Comparison of ENCODE assay signal across 8 cellular contexts in genomic region chr12:48681416-48681737, GRCh38. TPM values are rescaled to one million over a fixed set of nuclear protein-coding genes. Genes with fewer than 3 reads are reported as not detected.
DNase-seq lines count a peak whose midpoint lies in the region; ATAC-seq and TF ChIP-seq lines count a peak whose summit lies in the region.

No MANE protein-coding gene starts in this region.

- under 1% methylated on average over 13 of the region's 13 CpGs for WGBS in prostate gland

- POLR2A ChIA-PET in A673 (lab: Charles Lee; ENCODE audit: low non-redundant PET) (interaction anchor here (0.7 kb wide), 1 partner anchor 45 kb away, joined by 21 read pairs; no protein-coding TSS in a partner anchor), WTC11 (lab: Charles Lee) (interaction anchor here (1.3 to 1.5 kb wide), 2 partner anchors 9 to 32 kb away, joined by 4 to 8 read pairs; no protein-coding TSS in a partner anchor)

- TF ChIP-seq CTCF in A673 (conservative IDR thresholded peaks at IDR 0.05; ENCODE audit: low read depth, low read length) (no peak), GM20000 (IDR thresholded peaks at IDR 0.05; ENCODE audit: extremely low read depth, missing control alignments) (no peak), WTC11 (IDR thresholded peaks at IDR 0.05) (no peak), prostate gland (IDR thresholded peaks at IDR 0.05) (no peak)

- TSS peak; percentile 35 for BruUV-seq in A673 (replicated peaks; lab: Mats Ljungman, UMichigan)

- TF ChIP-seq POLR2A in prostate gland (IDR thresholded peaks at IDR 0.05), result no peak

- peak overlapping the region; percentile 97 for H3K4me3 Mint-ChIP-seq in WTC11

- no peaks in the 10 kb centered on the region for H3K9me3 ChIP-seq in A673 (ENCODE audit: low read depth, low read length, poor library complexity, severe bottlenecking)
- H3K9me3 ChIP-seq in prostate gland, result no peaks in the 10 kb centered on the region

- DNase-seq in A673 (ENCODE audit: low spot score), result no peak
- DNase-seq in GM20000 (ENCODE audit: low spot score), result peak; percentile 12
- DNase-seq in WTC11 (ENCODE audit: low spot score), result no peak
- DNase-seq in globus pallidus (ENCODE audit: low spot score), result peak; percentile 11
- no peak for DNase-seq in prostate gland (ENCODE audit: low spot score)
- DNase-seq in NCI-H1694 (lab: John Stamatoyannopoulos, UW), result no peak
- no peak for DNase-seq in retina

- no peak for ATAC-seq in WTC11
- no peak for ATAC-seq in HG03457 (IDR thresholded peaks at IDR 0.05; ENCODE audit: unreplicated experiment)

- H3K27me3 Mint-ChIP-seq in WTC11 (ENCODE audit: low read depth), result no peaks in the 10 kb centered on the region; the same call in 1 of the 2 replicates

- H3K4me3 ChIP-seq in A673 (ENCODE audit: low read depth, low read length, poor library complexity, severe bottlenecking), result peak overlapping the region; percentile 76
- H3K4me3 ChIP-seq in prostate gland, result peak overlapping the region; percentile 90 to 93

- H3K4me1 ChIP-seq in A673 (ENCODE audit: insufficient read depth, low read length, poor library complexity, severe bottlenecking) (peaks cover 27% of the 10 kb centered on the region), prostate gland (replicated peaks) (no peaks in the 10 kb centered on the region)

- peaks cover 44% of the 10 kb centered on the region for H3K36me3 Mint-ChIP-seq in WTC11

- H3K36me3 ChIP-seq in A673 (ENCODE audit: insufficient read depth, low read length, poor library complexity, severe bottlenecking), result peaks cover 46% of the 10 kb centered on the region
- no peaks in the 10 kb centered on the region for H3K36me3 ChIP-seq in prostate gland

- H3K9me3 Mint-ChIP-seq in WTC11, result no peaks in the 10 kb centered on the region

- CTCF ChIA-PET in A673 (lab: Charles Lee), result interaction anchor here (1.3 kb wide), 1 partner anchor 72 kb away, joined by 7 read pairs; no protein-coding TSS in a partner anchor
- CTCF ChIA-PET in WTC11 (lab: Charles Lee), result interaction anchor here (2.2 kb wide), 1 partner anchor 134 kb away, joined by 7 read pairs; no protein-coding TSS in a partner anchor

- H3K27me3 ChIP-seq in A673 (replicated peaks; ENCODE audit: insufficient read depth, low read depth, low read length, poor library complexity) (no peaks in the 10 kb centered on the region), prostate gland (replicated peaks; ENCODE audit: insufficient read depth) (no peaks in the 10 kb centered on the region)

- intact Hi-C loops in A673 (cut with micrococcal nuclease; ENCODE audit: unreplicated experiment) (no loop called here), prostate gland (cut with DNase I) (no loop called here)

- H3K4me1 Mint-ChIP-seq in WTC11, result peaks cover 18% of the 10 kb centered on the region

- H3K27ac ChIP-seq in A673 (ENCODE audit: low read depth, low read length, poor library complexity, severe bottlenecking) (peak overlapping the region; percentile 93), prostate gland (peak overlapping the region; percentile 89)

- peak overlapping the region; percentile 86 for H3K27ac Mint-ChIP-seq in WTC11

TF ChIP-seq in WTC11, 78 proteins besides CTCF, POLR2A, EP300 and RAD21:
- TF ChIP-seq FOXK1 (CRISPR knock-in tag; IDR thresholded peaks at IDR 0.05), result 0 out of 2 replicates have a peak, but pooled peaks have one; percentile 5
- no peak for TF ChIP-seq ZNF138 (CRISPR knock-in tag; conservative IDR thresholded peaks at IDR 0.05)
- TF ChIP-seq NR1H2 (CRISPR knock-in tag; IDR thresholded peaks at IDR 0.05), result no peak
TF ChIP-seq in WTC11: peak in this region for 1.

RNA-seq across cellular contexts. Expression of gene KANSL2, which starts 0.7 kb away (rescaled TPM):
- total RNA-seq in A673 (2021) (46.9 and 51.4 TPM in 2 replicates), WTC11 (2021) (38.4 to 48.1 TPM (median 41.1 TPM) in 3 replicates), prostate gland (10 to 100 TPM; 53.1 to 53.2 TPM)

RNA-seq across cellular contexts. Expression of gene CCNT1, which starts 35.1 kb away (rescaled TPM):
- 51.0 and 51.8 TPM in 2 replicates for total RNA-seq in A673 (2021)
- total RNA-seq in WTC11 (2021), result 34.3 to 42.0 TPM (median 41.8 TPM) in 3 replicates
- 10 to 100 TPM; 33.0 to 33.8 TPM for total RNA-seq in prostate gland

Comparison
In these comparisons a context has a peak if more than half of its experiments do, and no peak if none do; other contexts are left out.
1. DNase-seq: peak in GM20000 (single experiment) and globus pallidus (single experiment); none in A673 (single experiment), WTC11 (single experiment), prostate gland (single experiment), NCI-H1694 (single experiment) and retina (single experiment).